ENCODE assay signal across 8 cellular contexts in genomic region chr20:3470627-3471396, GRCh38. TPM values are rescaled to one million over a fixed set of nuclear protein-coding genes. Genes with fewer than 3 reads are reported as not detected.
DNase-seq lines count a peak whose midpoint lies in the region; ATAC-seq, FAIRE-seq and TF ChIP-seq lines count a peak whose summit lies in the region.

Gene ATRN (plus strand): TSS chr20:3471018. CDS start chr20:3471108, 90 bp downstream.

- no peaks in the 10 kb centered on the region for H3K9me3 Mint-ChIP-seq in astrocyte (ENCODE audit: unreplicated experiment)

- H3K27me3 Mint-ChIP-seq in astrocyte (ENCODE audit: low read depth, unreplicated experiment) = peaks cover 10% of the 10 kb centered on the region

- H2AFZ ChIP-seq in astrocyte (ENCODE audit: low read depth, low read length) = peak within 1 kb of the TSS; percentile 99

- H3K9ac ChIP-seq in astrocyte (ENCODE audit: low read length) = peak within 1 kb of the TSS; percentile 98

- peaks cover 6% of the 10 kb centered on the region for H3K4me1 ChIP-seq in astrocyte (ENCODE audit: insufficient read depth, low read length)
- peaks cover 11% of the 10 kb centered on the region for H3K4me1 ChIP-seq in right cardiac atrium (ENCODE audit: control insufficient read depth, insufficient read depth, low read length)

- TF ChIP-seq CTCF in astrocyte (IDR thresholded peaks at IDR 0.05; ENCODE audit: insufficient read depth, low read depth, low read length) = no peak

- H3K27ac Mint-ChIP-seq in astrocyte (ENCODE audit: unreplicated experiment) = peak within 1 kb of the TSS; percentile 60

- H3K4me2 ChIP-seq in astrocyte (ENCODE audit: low read length) = peak within 1 kb of the TSS; percentile 91

- H3K4me3 Mint-ChIP-seq in astrocyte (ENCODE audit: unreplicated experiment) = peak within 1 kb of the TSS; percentile 98

- H3K4me1 Mint-ChIP-seq in astrocyte (ENCODE audit: low read depth, unreplicated experiment) = peaks cover 12% of the 10 kb centered on the region

- intact Hi-C loops in right cardiac atrium (cut with DNase I) = no loop called here

- ATAC-seq in HG02798 (IDR thresholded peaks at IDR 0.05; ENCODE audit: poor library complexity, unreplicated experiment) (peak; percentile 91), right cardiac atrium (peak; percentile 99)

- H3K36me3 Mint-ChIP-seq in astrocyte (ENCODE audit: low read depth, unreplicated experiment) = no peaks in the 10 kb centered on the region

- peak within 1 kb of the TSS; percentile 85 for H3K4me3 ChIP-seq in astrocyte (ENCODE audit: insufficient read depth, low read depth, low read length)
- H3K4me3 ChIP-seq in right cardiac atrium (ENCODE audit: low read length) = peak within 1 kb of the TSS; percentile 50

- peaks cover 34% of the 10 kb centered on the region for H4K20me1 ChIP-seq in astrocyte (ENCODE audit: insufficient read depth, low read length)

- TF ChIP-seq POLR2A in GM15510 (IDR thresholded peaks at IDR 0.05; ENCODE audit: borderline replicate concordance, extremely low read depth, insufficient read length) = peak; percentile 97

- H3K79me2 ChIP-seq in astrocyte (ENCODE audit: insufficient read depth, low read length) = peaks cover 41% of the 10 kb centered on the region

- H3K27me3 ChIP-seq in astrocyte (ENCODE audit: insufficient read depth, low read length) = peaks cover 8% of the 10 kb centered on the region
- no peaks in the 10 kb centered on the region for H3K27me3 ChIP-seq in right cardiac atrium (ENCODE audit: control insufficient read depth, insufficient read depth)

- H3K9me3 ChIP-seq in astrocyte (ENCODE audit: insufficient read depth, low read depth, low read length) (no peaks in the 10 kb centered on the region), right cardiac atrium (ENCODE audit: control insufficient read depth, low read length) (no peaks in the 10 kb centered on the region)

- under 1% methylated on average over 95 of the region's 95 CpGs for WGBS in right cardiac atrium

- H3K27ac ChIP-seq in astrocyte (ENCODE audit: low read depth, low read length) (peak within 1 kb of the TSS; percentile 92), right cardiac atrium (ENCODE audit: low read length) (peak within 1 kb of the TSS; percentile 93)

- no peak for FAIRE-seq in astrocyte (lab: Jason Lieb, UNC)
- FAIRE-seq in urothelium cell line (lab: Jason Lieb, UNC) = peak; percentile 96

- DNase-seq in NCI-H146 treated with DMSO at 0.1 percent for 48 hours (lab: John Stamatoyannopoulos, UW; ENCODE audit: unreplicated experiment) (peak; percentile 75), T-helper 22 cell (ENCODE audit: low read depth) (peak; percentile 70), astrocyte (ENCODE audit: low read depth) (peak; percentile 85), right cardiac atrium (peak; percentile 95 to 98 (median 98)), putamen (ENCODE audit: low spot score) (peak; percentile 83), urothelium cell line (ENCODE audit: low spot score) (peak; percentile 96)

- H3K36me3 ChIP-seq in astrocyte (ENCODE audit: insufficient read depth, low read length) = no peaks in the 10 kb centered on the region

RNA-seq across cellular contexts. Expression of gene ATRN, which starts in this region (rescaled TPM):
- total RNA-seq in astrocyte (33.8 and 35.5 TPM in 2 replicates), right cardiac atrium (10 to 100 TPM; 30.2 to 33.1 (median 32.4) TPM)
- 9.5 TPM for polyA plus RNA-seq in right cardiac atrium

Comparison
In these comparisons a context has a peak if more than half of its experiments do, and no peak if none do; other contexts are left out.
1. Peak in every context shown above with its lines: DNase-seq, ATAC-seq, H3K4me3 ChIP-seq and H3K27ac ChIP-seq.